Comparison of ENCODE assay signal across 1 cellular context in the genomic region with DNA sequence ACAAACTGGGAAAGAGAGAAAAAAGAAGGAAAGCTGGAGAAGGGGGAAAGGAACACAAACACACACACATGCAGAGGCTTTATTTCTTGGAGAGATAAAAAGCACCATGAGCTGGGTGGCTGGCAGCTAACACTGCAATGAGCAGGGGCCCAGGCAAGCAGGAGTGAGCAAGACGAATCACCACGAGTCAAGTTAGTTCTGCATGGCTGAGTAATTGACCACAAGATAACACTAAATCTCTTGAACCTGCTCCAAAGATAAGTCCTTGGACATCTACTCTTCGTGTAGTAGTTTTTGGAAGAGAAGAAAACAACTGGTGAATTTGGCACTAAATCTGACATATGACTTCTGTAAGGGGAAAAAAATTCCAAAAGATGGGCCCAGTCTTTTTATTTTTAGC.
TF ChIP-seq lines count a peak whose summit lies in the region.

No MANE protein-coding gene starts in this region.

TF ChIP-seq in WTC11, 78 proteins besides CTCF, POLR2A, EP300 and RAD21 (continued from another document):
- TF ChIP-seq CDX4 (CRISPR knock-in tag; IDR thresholded peaks at IDR 0.05; ENCODE audit: borderline replicate concordance) = no peak
- no peak for TF ChIP-seq ESRRA (CRISPR knock-in tag; IDR thresholded peaks at IDR 0.05; ENCODE audit: borderline replicate concordance)
- TF ChIP-seq, protein P1, sequence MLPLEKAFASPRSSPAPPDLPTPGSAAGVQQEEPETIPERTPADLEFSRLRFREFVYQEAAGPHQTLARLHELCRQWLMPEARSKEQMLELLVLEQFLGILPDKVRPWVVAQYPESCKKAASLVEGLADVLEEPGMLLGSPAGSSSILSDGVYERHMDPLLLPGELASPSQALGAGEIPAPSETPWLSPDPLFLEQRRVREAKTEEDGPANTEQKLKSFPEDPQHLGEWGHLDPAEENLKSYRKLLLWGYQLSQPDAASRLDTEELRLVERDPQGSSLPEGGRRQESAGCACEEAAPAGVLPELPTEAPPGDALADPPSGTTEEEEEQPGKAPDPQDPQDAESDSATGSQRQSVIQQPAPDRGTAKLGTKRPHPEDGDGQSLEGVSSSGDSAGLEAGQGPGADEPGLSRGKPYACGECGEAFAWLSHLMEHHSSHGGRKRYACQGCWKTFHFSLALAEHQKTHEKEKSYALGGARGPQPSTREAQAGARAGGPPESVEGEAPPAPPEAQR (CRISPR knock-in tag; IDR thresholded peaks at IDR 0.05) = no peak
- no peak for TF ChIP-seq CREM (CRISPR knock-in tag; IDR thresholded peaks at IDR 0.05)
- TF ChIP-seq SP1 (CRISPR knock-in tag; conservative IDR thresholded peaks at IDR 0.05) = no peak
- TF ChIP-seq CREB1 (CRISPR knock-in tag; IDR thresholded peaks at IDR 0.05) = no peak
- TF ChIP-seq ZNF121 (CRISPR knock-in tag; IDR thresholded peaks at IDR 0.05) = no peak
- no peak for TF ChIP-seq CBFB (CRISPR knock-in tag; IDR thresholded peaks at IDR 0.05; ENCODE audit: low read depth)
